In the genomic region with DNA sequence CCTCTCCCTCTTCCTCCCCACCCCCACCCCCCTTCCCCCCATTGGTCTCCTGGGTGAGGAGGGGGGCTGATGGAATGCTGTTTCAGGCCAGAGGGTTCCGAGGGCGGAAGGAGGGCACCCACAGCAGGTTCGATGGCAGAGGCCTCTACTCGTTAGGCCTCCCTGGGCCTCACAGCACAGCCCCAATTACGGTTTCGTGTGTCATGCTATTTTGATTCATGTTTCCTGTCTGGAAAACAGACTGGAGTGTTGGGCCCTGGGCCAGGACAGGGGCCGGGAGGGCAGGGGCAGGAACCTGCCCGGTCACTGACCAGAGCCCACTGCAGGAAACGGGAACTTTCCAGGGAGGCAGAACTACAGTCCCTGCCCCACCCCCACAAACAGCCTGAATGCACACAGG, we compare ENCODE assay signal across 12 cellular contexts.
DNase-seq lines count a peak whose midpoint lies in the region; ATAC-seq and TF ChIP-seq lines count a peak whose summit lies in the region.
"Had no signal": no experiment of that assay in that cellular context is flagged by ENCODE, and none has a peak within 500 bp of the region (broad histone marks: within the 10 kb centered on the region; RNA-seq: fewer than 3 reads in every experiment).

No MANE protein-coding gene starts in this region.

- H3K4me1 ChIP-seq in thoracic aorta (ENCODE audit: control insufficient read depth in 1 of 2, low read depth in 2 of 2) = peaks cover 17 to 24% of the 10 kb centered on the region in 2 donors
- peaks cover 8% of the 10 kb centered on the region; the same call in 1 of the 2 replicates for H3K4me1 ChIP-seq in PC-9 (replicated peaks; ENCODE audit: insufficient read depth)

- TF ChIP-seq CTCF in astrocyte of the spinal cord (IDR thresholded peaks at IDR 0.05; ENCODE audit: low read depth, low read length) (no peak), thoracic aorta (IDR thresholded peaks at IDR 0.05) (no peak), PC-9 (conservative IDR thresholded peaks at IDR 0.05) (no peak)

- H3K27me3 ChIP-seq in thoracic aorta (replicated peaks; ENCODE audit: insufficient read depth) (no peaks in the 10 kb centered on the region), PC-9 (ENCODE audit: insufficient read depth, low read depth) (peaks cover 21% of the 10 kb centered on the region)

- CTCF ChIA-PET in PC-9 (lab: Charles Lee) = no interaction called here

- H3K9me3 ChIP-seq in thoracic aorta (no peaks in the 10 kb centered on the region), PC-9 (ENCODE audit: insufficient read depth, low read depth) (no peaks in the 10 kb centered on the region)
- H3K9me3 ChIP-seq: esophagus squamous epithelium had no signal

- H3K9me2 ChIP-seq in PC-9 (ENCODE audit: insufficient read depth) = no peaks in the 10 kb centered on the region

- H3K36me3 ChIP-seq in thoracic aorta (no peaks in the 10 kb centered on the region), PC-9 (ENCODE audit: low read depth) (no peaks in the 10 kb centered on the region)
- H3K36me3 ChIP-seq: esophagus squamous epithelium had no signal

- H3K4me2 ChIP-seq in PC-9 = no peak overlapping the region
- H3K4me2 ChIP-seq: KMS-11 had no signal

- BruUV-seq in PC-9 (replicated peaks; lab: Mats Ljungman, UMichigan) = no TSS peak

- DNase-seq in HT1080 (ENCODE audit: low read depth) = peak; percentile 63
- peak; percentile 54 for DNase-seq in astrocyte of the spinal cord (ENCODE audit: low read depth, low spot score)
- peak; percentile 62 for DNase-seq in iPS-NIHi11 (ENCODE audit: low spot score)
- peak; percentile 22 for DNase-seq in thoracic aorta (ENCODE audit: low spot score)
- no peak for DNase-seq in NCI-H2171 treated with DMSO at 0.1 percent for 48 hours (lab: John Stamatoyannopoulos, UW)
- DNase-seq in KG1 (lab: John Stamatoyannopoulos, UW) = no peak
- no peak for DNase-seq in PC-9
- DNase-seq: esophagus squamous epithelium; midbrain; stimulated activated CD4-positive, alpha-beta T cell treated with anti-CD3 and anti-CD28 coated beads, Interleukin-12 subunit alpha, Interleukin-12 subunit beta, amount 100 ng/mL, for 4 hours had no signal

- H3F3A ChIP-seq in PC-9 (ENCODE audit: insufficient read depth, low read depth) = no peaks in the 10 kb centered on the region

- in situ Hi-C loops in astrocyte of the spinal cord (cut with HindIII; ENCODE audit: low sequenced_read_pairs) = no loop called here

- H3K27ac ChIP-seq in thoracic aorta (peak overlapping the region; percentile 58 to 65), PC-9 (no peak overlapping the region)
- H3K27ac ChIP-seq: esophagus squamous epithelium, KMS-11 had no signal

- H2AFZ ChIP-seq in PC-9 = no peak overlapping the region

- POLR2A ChIA-PET in PC-9 (lab: Charles Lee; ENCODE audit: unreplicated experiment) = no interaction called here

- H3K79me2 ChIP-seq in PC-9 (ENCODE audit: low read depth) = no peaks in the 10 kb centered on the region

- no peaks in the 10 kb centered on the region for H4K20me1 ChIP-seq in PC-9 (ENCODE audit: insufficient read depth)

- ATAC-seq in thoracic aorta (ENCODE audit: insufficient number of reproducible peaks, low FRiP score, low read depth) = peak; percentile 82
- no peak for ATAC-seq in HG02970 (IDR thresholded peaks at IDR 0.05; ENCODE audit: low FRiP score, unreplicated experiment)

- H3K4me3 ChIP-seq in astrocyte of the spinal cord (ENCODE audit: low read depth, low read length) (no peak overlapping the region), thoracic aorta (no peak overlapping the region), PC-9 (no peak overlapping the region)
- H3K4me3 ChIP-seq: esophagus squamous epithelium had no signal

- intact Hi-C loops in PC-9 (cut with micrococcal nuclease; ENCODE audit: unreplicated experiment) = no loop called here

Comparison
In these comparisons a context has a peak if more than half of its experiments do, and no peak if none do; other contexts are left out.
1. DNase-seq: peak in HT1080 (single experiment), astrocyte of the spinal cord (single experiment), iPS-NIHi11 (single experiment) and thoracic aorta (single experiment); none in NCI-H2171 treated with DMSO at 0.1 percent for 48 hours (single experiment), KG1 (single experiment) and PC-9 (0 of 2).